In the genomic region with DNA sequence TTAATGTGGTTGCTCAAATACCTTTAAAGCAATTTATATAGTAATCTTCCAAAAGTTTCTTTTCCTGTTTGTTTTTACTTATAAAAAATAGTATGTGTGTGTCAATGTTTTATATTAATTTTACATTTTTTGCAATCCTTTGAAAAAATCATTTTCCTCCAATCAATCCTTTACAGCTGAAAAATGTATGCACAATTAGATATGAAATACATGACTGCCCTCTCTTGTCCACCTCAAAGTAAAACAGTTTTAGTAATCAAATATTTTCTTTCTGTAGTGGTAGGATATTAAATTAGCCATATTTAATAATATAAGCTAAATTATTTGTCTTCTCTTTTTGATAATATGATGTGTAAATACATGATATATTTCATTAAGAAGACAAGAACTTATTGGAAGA, we compare ENCODE assay signal across 10 cellular contexts.
DNase-seq lines count a peak whose midpoint lies in the region; ATAC-seq and TF ChIP-seq lines count a peak whose summit lies in the region.
"Had no signal": no experiment of that assay in that cellular context is flagged by ENCODE, and none has a peak within 500 bp of the region (broad histone marks: within the 10 kb centered on the region; RNA-seq: fewer than 3 reads in every experiment).

No MANE protein-coding gene starts in this region.

- no peak overlapping the region for H3K4me3 Mint-ChIP-seq in endothelial cell (ENCODE audit: unreplicated experiment)

- intact Hi-C loops in lower lobe of right lung (cut with DNase I), result no loop called here

- H3K9ac ChIP-seq in adipocyte (ENCODE audit: low read length), result no peak overlapping the region

- no peak overlapping the region for H3K27ac Mint-ChIP-seq in endothelial cell (ENCODE audit: unreplicated experiment)

- H3K4me1 ChIP-seq in adipocyte (ENCODE audit: control insufficient read depth, insufficient read depth, low read length) (peaks cover 19% of the 10 kb centered on the region), lower lobe of right lung (no peaks in the 10 kb centered on the region)

- no peaks in the 10 kb centered on the region for H3K9me3 Mint-ChIP-seq in endothelial cell (ENCODE audit: unreplicated experiment)

- DNase-seq in COLO829 (ENCODE audit: low spot score) (peak; percentile 23), LNCaP clone FGC (ENCODE audit: low read depth) (no peak), adipocyte (ENCODE audit: low read depth) (peak; percentile 79), lower lobe of right lung (no peak), endothelial cell (ENCODE audit: low spot score) (no peak), HuH-7.5 (ENCODE audit: low spot score) (no peak), DMS153 treated with DMSO at 0.1 percent for 48 hours (lab: John Stamatoyannopoulos, UW; ENCODE audit: unreplicated experiment) (no peak)

- no peaks in the 10 kb centered on the region for H3K36me3 ChIP-seq in adipocyte (ENCODE audit: control insufficient read depth, insufficient read depth, low read length, severe bottlenecking)
- H3K36me3 ChIP-seq in lower lobe of right lung, result no peaks in the 10 kb centered on the region
- H3K36me3 ChIP-seq: thoracic aorta had no signal

- no peaks in the 10 kb centered on the region for H3K36me3 Mint-ChIP-seq in endothelial cell (ENCODE audit: low read depth, unreplicated experiment)

- H3K27ac ChIP-seq in lower lobe of right lung, result no peak overlapping the region
- H3K27ac ChIP-seq: skin epidermis, thoracic aorta had no signal

- H3K27me3 ChIP-seq in adipocyte (replicated peaks; ENCODE audit: control insufficient read depth, insufficient read depth, low read length), result no peaks in the 10 kb centered on the region
- H3K27me3 ChIP-seq in lower lobe of right lung (ENCODE audit: low read depth), result no peaks in the 10 kb centered on the region

- ATAC-seq in lower lobe of right lung (no peak), HG02885 (IDR thresholded peaks at IDR 0.05; ENCODE audit: poor library complexity, unreplicated experiment) (no peak)

- no peaks in the 10 kb centered on the region for H3K27me3 Mint-ChIP-seq in endothelial cell (ENCODE audit: unreplicated experiment)

- H3K4me3 ChIP-seq in LNCaP clone FGC (ENCODE audit: low read depth, low read length) (no peak overlapping the region), adipocyte (ENCODE audit: low read length) (no peak overlapping the region), lower lobe of right lung (no peak overlapping the region)
- H3K4me3 ChIP-seq: skin epidermis, thoracic aorta had no signal

- peaks cover 15% of the 10 kb centered on the region for H3K4me1 Mint-ChIP-seq in endothelial cell (ENCODE audit: unreplicated experiment)

- TF ChIP-seq CTCF in LNCaP clone FGC (IDR thresholded peaks at IDR 0.05; ENCODE audit: control insufficient read depth, extremely low read depth, insufficient read depth) (peak; percentile 46), lower lobe of right lung (IDR thresholded peaks at IDR 0.05) (peak; percentile 35), endothelial cell (IDR thresholded peaks at IDR 0.05; ENCODE audit: unreplicated experiment) (no peak)

- no peaks in the 10 kb centered on the region for H3K9me3 ChIP-seq in adipocyte (ENCODE audit: control insufficient read depth, low read length)
- H3K9me3 ChIP-seq in lower lobe of right lung, result no peaks in the 10 kb centered on the region
- H3K9me3 ChIP-seq: thoracic aorta had no signal

Comparison
In these comparisons a context has a peak if more than half of its experiments do, and no peak if none do; other contexts are left out.
1. DNase-seq: peak in COLO829 (single experiment) and adipocyte (single experiment); none in LNCaP clone FGC (single experiment), lower lobe of right lung (single experiment), endothelial cell (single experiment), HuH-7.5 (single experiment) and DMS153 treated with DMSO at 0.1 percent for 48 hours (single experiment).